30 cellular contexts compared by ENCODE assay signal in genomic region chr6:108961077-108961476, GRCh38.
"Had no signal": no experiment of that assay in that cellular context is flagged by ENCODE, and none has a peak within 500 bp of the region (broad histone marks: within the 10 kb centered on the region; RNA-seq: fewer than 3 reads in every experiment).

No MANE protein-coding gene starts in this region.

- H2AFZ ChIP-seq: parathyroid adenoma had no signal

- H3K4me3 ChIP-seq: breast epithelium, gastrocnemius medialis, spleen, tibial artery had no signal

- H3K27ac ChIP-seq: breast epithelium, parathyroid adenoma, spleen, WERI-Rb-1 had no signal

- DNase-seq: activated CD4-positive, alpha-beta memory T cell treated with anti-CD3 and anti-CD28 coated beads, Interleukin-2, amount 10 ng/mL, durations not matched to agents 7 days and 5 days; activated CD4-positive, alpha-beta T cell treated with anti-CD3 and anti-CD28 coated beads for 48 hours; activated CD8-positive, alpha-beta memory T cell treated with anti-CD3 and anti-CD28 coated beads, Interleukin-2, amount 50 U/mL, for 48 hours; activated gamma-delta T cell; activated naive CD4-positive, alpha-beta T cell treated with anti-CD3 and anti-CD28 coated beads, Interleukin-2, amount 10 ng/mL, durations not matched to agents 7 days and 5 days; activated naive CD8-positive, alpha-beta T cell treated with anti-CD3 and anti-CD28 coated beads, Interleukin-2, amount 50 U/mL, for 24 hours; activated T-cell treated with anti-CD3 and anti-CD28 coated beads, Interleukin-2, amount 50 U/mL, for 24 hours; central memory CD4-positive, alpha-beta T cell; dermis blood vessel endothelial cell; effector CD4-positive, alpha-beta T cell; hippocampal formation; left cardiac atrium; left ventricle myocardium superior; naive thymus-derived CD4-positive, alpha-beta T cell; occipital lobe; right cardiac atrium; spleen; stimulated activated CD4-positive, alpha-beta T cell treated with anti-CD3 and anti-CD28 coated beads, Interleukin-2, amount 100 ng/mL, for 48 hours; stimulated activated naive CD8-positive, alpha-beta T cell treated with anti-CD3 and anti-CD28 coated beads, Interleukin-15, Interleukin-2, amounts not matched to agents 100 U/mL and 50 U/mL, for 24 hours; substantia nigra; SW 1271; T-helper 9 cell; tibial artery; WERI-Rb-1 had no signal

- H3K9me3 Mint-ChIP-seq: activated CD4-positive, alpha-beta memory T cell treated with anti-CD3 and anti-CD28 coated beads, Interleukin-2, amount 10 ng/mL, durations not matched to agents 7 days and 5 days; activated naive CD4-positive, alpha-beta T cell treated with anti-CD3 and anti-CD28 coated beads, Interleukin-2, amount 10 ng/mL, durations not matched to agents 7 days and 5 days; activated naive CD8-positive, alpha-beta T cell treated with anti-CD3 and anti-CD28 coated beads, Interleukin-2, amount 50 U/mL, for 24 hours; activated T-cell treated with anti-CD3 and anti-CD28 coated beads, Interleukin-2, amount 50 U/mL, for 24 hours; mesothelial cell of epicardium; naive thymus-derived CD4-positive, alpha-beta T cell; T-helper 1 cell treated with Interleukin-12 subunit alpha and Interleukin-12 subunit beta and Interleukin-4 antibody, amounts not matched to agents 30 μg/mL and 1 μg/mL, for 36 hours had no signal

- H3K36me3 ChIP-seq: breast epithelium, gastrocnemius medialis, spleen, tibial artery, WERI-Rb-1 had no signal

- H3K4me3 Mint-ChIP-seq: activated CD4-positive, alpha-beta memory T cell treated with anti-CD3 and anti-CD28 coated beads, Interleukin-2, amount 10 ng/mL, durations not matched to agents 7 days and 5 days; activated naive CD4-positive, alpha-beta T cell treated with anti-CD3 and anti-CD28 coated beads, Interleukin-2, amount 10 ng/mL, durations not matched to agents 7 days and 5 days; activated naive CD8-positive, alpha-beta T cell treated with anti-CD3 and anti-CD28 coated beads, Interleukin-2, amount 50 U/mL, for 24 hours; activated T-cell treated with anti-CD3 and anti-CD28 coated beads, Interleukin-2, amount 50 U/mL, for 24 hours; mesothelial cell of epicardium; naive thymus-derived CD4-positive, alpha-beta T cell; T-helper 1 cell treated with Interleukin-12 subunit alpha and Interleukin-12 subunit beta and Interleukin-4 antibody, amounts not matched to agents 30 μg/mL and 1 μg/mL, for 36 hours had no signal

- H3K27me3 ChIP-seq: breast epithelium, gastrocnemius medialis, spleen, tibial artery had no signal

- H3K27ac Mint-ChIP-seq: activated CD4-positive, alpha-beta memory T cell treated with anti-CD3 and anti-CD28 coated beads, Interleukin-2, amount 10 ng/mL, durations not matched to agents 7 days and 5 days; activated naive CD4-positive, alpha-beta T cell treated with anti-CD3 and anti-CD28 coated beads, Interleukin-2, amount 10 ng/mL, durations not matched to agents 7 days and 5 days; activated naive CD8-positive, alpha-beta T cell treated with anti-CD3 and anti-CD28 coated beads, Interleukin-2, amount 50 U/mL, for 24 hours; activated T-cell treated with anti-CD3 and anti-CD28 coated beads, Interleukin-2, amount 50 U/mL, for 24 hours; mesothelial cell of epicardium; T-helper 1 cell treated with Interleukin-12 subunit alpha and Interleukin-12 subunit beta and Interleukin-4 antibody, amounts not matched to agents 30 μg/mL and 1 μg/mL, for 36 hours had no signal

- ATAC-seq: activated CD4-positive, CD25-positive, alpha-beta regulatory T cell treated with anti-CD3 and anti-CD28 coated beads, Interleukin-2, amount 50 U/mL, for 24 hours; activated naive CD8-positive, alpha-beta T cell treated with anti-CD3 and anti-CD28 coated beads, Interleukin-2, amount 50 U/mL, for 24 hours; left ventricle myocardium superior; naive thymus-derived CD4-positive, alpha-beta T cell; stimulated activated naive CD8-positive, alpha-beta T cell treated with anti-CD3 and anti-CD28 coated beads, Interleukin-15, Interleukin-2, amounts not matched to agents 100 U/mL and 50 U/mL, for 24 hours had no signal

- H3K79me2 ChIP-seq: parathyroid adenoma had no signal

- H3K36me3 Mint-ChIP-seq: activated naive CD4-positive, alpha-beta T cell treated with anti-CD3 and anti-CD28 coated beads, Interleukin-2, amount 10 ng/mL, durations not matched to agents 7 days and 5 days had no signal

- H3K4me1 Mint-ChIP-seq: mesothelial cell of epicardium had no signal

- H3K9me3 ChIP-seq: breast epithelium, gastrocnemius medialis, spleen, tibial artery had no signal

- H3K4me1 ChIP-seq: breast epithelium, tibial artery had no signal

- H3K27me3 Mint-ChIP-seq: activated CD4-positive, alpha-beta memory T cell treated with anti-CD3 and anti-CD28 coated beads, Interleukin-2, amount 10 ng/mL, durations not matched to agents 7 days and 5 days; activated naive CD8-positive, alpha-beta T cell treated with anti-CD3 and anti-CD28 coated beads, Interleukin-2, amount 50 U/mL, for 24 hours; activated T-cell treated with anti-CD3 and anti-CD28 coated beads, Interleukin-2, amount 50 U/mL, for 24 hours; naive thymus-derived CD4-positive, alpha-beta T cell had no signal
